1 cellular context compared by ENCODE assay signal in genomic region chr17:78680436-78680835, GRCh38.
TF ChIP-seq lines count a peak whose summit lies in the region.

No MANE protein-coding gene starts in this region.

TF ChIP-seq in GM23338, 12 proteins besides CTCF, POLR2A, EP300 and RAD21:
- TF ChIP-seq ZNF462 (CRISPR knock-in tag; IDR thresholded peaks at IDR 0.05), result no peak
